ENCODE assay signal across 20 cellular contexts in the genomic region with DNA sequence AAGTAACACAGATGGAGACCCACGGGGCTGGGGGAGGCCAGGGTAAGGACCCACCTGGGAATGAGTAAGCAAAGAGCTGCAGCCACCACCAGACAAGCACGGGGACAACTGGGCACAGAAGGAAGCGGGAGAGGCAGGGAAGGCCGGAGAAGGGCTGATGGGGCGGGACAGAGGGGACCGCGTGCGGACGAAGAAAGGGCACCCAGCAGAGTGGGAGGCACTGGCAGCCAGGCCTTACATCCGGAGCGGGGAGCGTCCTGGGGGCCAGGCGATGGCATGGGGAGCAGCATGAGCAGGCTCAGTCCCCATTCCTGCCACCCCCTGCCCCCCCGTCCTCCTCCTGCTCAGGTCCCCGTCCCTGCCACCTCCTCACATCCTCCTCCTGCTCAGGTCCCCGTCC. TPM values are rescaled to one million over a fixed set of nuclear protein-coding genes. Genes with fewer than 3 reads are reported as not detected.
DNase-seq lines count a peak whose midpoint lies in the region; ATAC-seq, FAIRE-seq and TF ChIP-seq lines count a peak whose summit lies in the region.
"Had no signal": no experiment of that assay in that cellular context is flagged by ENCODE, and none has a peak within 500 bp of the region (broad histone marks: within the 10 kb centered on the region; RNA-seq: fewer than 3 reads in every experiment).

No MANE protein-coding gene starts in this region.

- WGBS in HepG2 (ENCODE audit: low lambda C conversion rate): 85% methylated on average over 16 of the region's 16 CpGs
- WGBS in right lobe of liver (ENCODE audit: insufficient coverage, low coverage, low lambda C conversion rate, missing lambda C conversion rate): 45% methylated on average over 3 of the region's 16 CpGs
- 47 to 55% methylated on average over 16 of the region's 16 CpGs for WGBS in thyroid gland, 2 donors

- H3K9ac ChIP-seq in HepG2 (ENCODE audit: insufficient read depth, low read depth, low read length): no peak overlapping the region

- H3K27me3 ChIP-seq in HepG2 (ENCODE audit: control insufficient read depth in 1 of 2, insufficient read depth in 2 of 2, low read length in 2 of 2) (no peaks in the 10 kb centered on the region), right lobe of liver (no peaks in the 10 kb centered on the region), thyroid gland (no peaks in the 10 kb centered on the region)

- BruUV-seq in HepG2 (replicated peaks; lab: Mats Ljungman, UMichigan): no TSS peak

- TF ChIP-seq EP300 in HepG2 (IDR thresholded peaks at IDR 0.05; ENCODE audit: low read depth in 2 of 2, low read length in 2 of 2) (no peak), HepG2 (CRISPR knock-in tag; IDR thresholded peaks at IDR 0.05; ENCODE audit: borderline replicate concordance) (no peak)

- H2AFZ ChIP-seq in HepG2 (ENCODE audit: low read length): no peak overlapping the region
- H2AFZ ChIP-seq: hepatocyte had no signal

- no peaks in the 10 kb centered on the region for H4K20me1 ChIP-seq in HepG2 (ENCODE audit: insufficient read depth, low read length)

- H3K36me3 ChIP-seq in HepG2 (replicated peaks in 1 of 2; ENCODE audit: control insufficient read depth in 1 of 2, insufficient read depth in 2 of 2, low read length in 2 of 2): no peaks in the 10 kb centered on the region
- H3K36me3 ChIP-seq in right lobe of liver: peaks cover 0 to 25% (median 2%) of the 10 kb centered on the region in 4 donors
- no peaks in the 10 kb centered on the region for H3K36me3 ChIP-seq in thyroid gland
- H3K36me3 ChIP-seq: Peyer's patch, prostate gland, suprapubic skin had no signal

- in situ Hi-C loops in HepG2 (cut with HindIII; ENCODE audit: extremely low pct_ligation_motif_present, low pct_unique_long_range_greater_than_20kb): no loop called here

- peak overlapping the region; percentile 78 for H3K27ac Mint-ChIP-seq in T-cell
- peak overlapping the region; percentile 70 to 88 for H3K27ac Mint-ChIP-seq in effector memory CD8-positive, alpha-beta T cell
- H3K27ac Mint-ChIP-seq in stimulated activated naive CD8-positive, alpha-beta T cell treated with anti-CD3 and anti-CD28 coated beads, Interleukin-15, amount 100 ng/mL, for 72 hours: no peak overlapping the region

- TF ChIP-seq RAD21 in HepG2 (CRISPR knock-in tag; IDR thresholded peaks at IDR 0.05): no peak

- H3K9me3 ChIP-seq in HepG2 (ENCODE audit: low read length): no peaks in the 10 kb centered on the region
- no peaks in the 10 kb centered on the region for H3K9me3 ChIP-seq in right lobe of liver
- H3K9me3 ChIP-seq in thyroid gland: no peaks in the 10 kb centered on the region
- H3K9me3 ChIP-seq: Peyer's patch, prostate gland, suprapubic skin had no signal

- H3K9me3 Mint-ChIP-seq in T-cell: no peaks in the 10 kb centered on the region
- no peaks in the 10 kb centered on the region for H3K9me3 Mint-ChIP-seq in effector memory CD8-positive, alpha-beta T cell
- H3K9me3 Mint-ChIP-seq in stimulated activated naive CD8-positive, alpha-beta T cell treated with anti-CD3 and anti-CD28 coated beads, Interleukin-15, amount 100 ng/mL, for 72 hours: peaks cover 6 to 9% of the 10 kb centered on the region in 2 donors

- no peak for FAIRE-seq in HepG2 (lab: Jason Lieb, UNC)

- intact Hi-C loops in HepG2 (cut with micrococcal nuclease; ENCODE audit: unreplicated experiment): no loop called here
- intact Hi-C loops in right lobe of liver (cut with DNase I): no loop called here
- intact Hi-C loops in thyroid gland (cut with DNase I): no loop called here

- H3K36me3 Mint-ChIP-seq in T-cell: no peaks in the 10 kb centered on the region
- peaks cover 14% of the 10 kb centered on the region for H3K36me3 Mint-ChIP-seq in effector memory CD8-positive, alpha-beta T cell (ENCODE audit: insufficient read depth)

- H3K4me1 Mint-ChIP-seq in T-cell: peaks cover 26 to 31% (median 30%) of the 10 kb centered on the region in 3 donors
- H3K4me1 Mint-ChIP-seq in effector memory CD8-positive, alpha-beta T cell (ENCODE audit: low read depth in 2 of 2): peaks cover 24 to 35% of the 10 kb centered on the region in 2 donors
- H3K4me1 Mint-ChIP-seq in stimulated activated naive CD8-positive, alpha-beta T cell treated with anti-CD3 and anti-CD28 coated beads, Interleukin-15, amount 100 ng/mL, for 72 hours: peaks cover 41% of the 10 kb centered on the region

- TF ChIP-seq POLR2A in HepG2 (IDR thresholded peaks at IDR 0.05; ENCODE audit: insufficient read depth in 1 of 2, low read depth in 2 of 2, low read length in 2 of 2) (no peak), right lobe of liver (IDR thresholded peaks at IDR 0.05) (no peak), thyroid gland (IDR thresholded peaks at IDR 0.05) (no peak)

- H3K27me3 Mint-ChIP-seq in T-cell: no peaks in the 10 kb centered on the region
- no peaks in the 10 kb centered on the region for H3K27me3 Mint-ChIP-seq in effector memory CD8-positive, alpha-beta T cell
- H3K27me3 Mint-ChIP-seq in stimulated activated naive CD8-positive, alpha-beta T cell treated with anti-CD3 and anti-CD28 coated beads, Interleukin-15, amount 100 ng/mL, for 72 hours: peaks cover 7% of the 10 kb centered on the region

- no peak overlapping the region for H3K4me2 ChIP-seq in HepG2 (ENCODE audit: low read depth, low read length)
- H3K4me2 ChIP-seq: hepatocyte had no signal

- peak overlapping the region in 1 of 3 donors; percentile 77 for H3K4me3 Mint-ChIP-seq in T-cell
- H3K4me3 Mint-ChIP-seq in effector memory CD8-positive, alpha-beta T cell: peak overlapping the region; percentile 63 to 70
- H3K4me3 Mint-ChIP-seq in stimulated activated naive CD8-positive, alpha-beta T cell treated with anti-CD3 and anti-CD28 coated beads, Interleukin-15, amount 100 ng/mL, for 72 hours: peak overlapping the region; percentile 63 to 64

- H3K4me3 ChIP-seq in HepG2 (replicated peaks in 1 of 3; ENCODE audit: insufficient read depth in 1 of 3, low read depth in 2 of 3, low read length in 3 of 3) (no peak overlapping the region), right lobe of liver (no peak overlapping the region), thyroid gland (replicated peaks in 1 of 3) (no peak overlapping the region)
- H3K4me3 ChIP-seq: hepatocyte, lung, Peyer's patch, prostate gland, skin epidermis, suprapubic skin had no signal

- CTCF ChIA-PET in HepG2 (lab: Yijun Ruan, JAX; ENCODE audit: low intra/inter-chr PET ratio, low total read pairs): no interaction called here
- CTCF ChIA-PET in T-cell (lab: Charles Lee): no interaction called here

- H3K4me1 ChIP-seq in HepG2 (ENCODE audit: insufficient read depth, low read length) (peaks cover 39% of the 10 kb centered on the region), right lobe of liver (peaks cover 0 to 6% (median 0%) of the 10 kb centered on the region in 4 donors), thyroid gland (no peaks in the 10 kb centered on the region)
- H3K4me1 ChIP-seq: Peyer's patch, prostate gland, suprapubic skin had no signal

- DNase-seq in HepG2 (ENCODE audit: low spot score): no peak
- DNase-seq in right lobe of liver: no peak
- DNase-seq in T-cell: no peak
- no peak for DNase-seq in effector memory CD8-positive, alpha-beta T cell
- no peak for DNase-seq in stimulated activated naive CD8-positive, alpha-beta T cell treated with anti-CD3 and anti-CD28 coated beads, Interleukin-15, amount 100 ng/mL, for 72 hours
- DNase-seq in stimulated activated CD4-positive, alpha-beta T cell treated with anti-CD3 and anti-CD28 coated beads, Interleukin-4, amount 100 ng/mL, for 24 hours: no peak
- DNase-seq in thyroid gland: no peak
- DNase-seq: activated CD4-positive, alpha-beta T cell treated with anti-CD3 and anti-CD28 coated beads, Interleukin-2, amount 50 U/mL, for 1 hour; NCI-H1105 treated with DMSO at 0.1 percent for 48 hours; NCI-H226; Peyer's patch; stimulated activated CD4-positive, alpha-beta T cell treated with anti-CD3 and anti-CD28 coated beads, Interleukin-4, amount 100 ng/mL, for 1 hour had no signal

- TF ChIP-seq CTCF in HepG2 (CRISPR knock-in tag; IDR thresholded peaks at IDR 0.05) (no peak), right lobe of liver (IDR thresholded peaks at IDR 0.05) (no peak), thyroid gland (IDR thresholded peaks at IDR 0.05) (no peak)

- POLR2A ChIA-PET in HepG2 (lab: Yijun Ruan, JAX): interaction anchor here (1.1 kb wide), 1 partner anchor 8 kb away, joined by 3 read pairs; no protein-coding TSS in a partner anchor
- POLR2A ChIA-PET in T-cell (lab: Charles Lee): no interaction called here

- H3K27ac ChIP-seq in HepG2 (ENCODE audit: extremely low read length, insufficient read depth, low read length): no peak overlapping the region
- no peak overlapping the region for H3K27ac ChIP-seq in right lobe of liver
- no peak overlapping the region for H3K27ac ChIP-seq in thyroid gland
- H3K27ac ChIP-seq: hepatocyte, Peyer's patch, prostate gland, suprapubic skin had no signal

- ATAC-seq in HepG2: no peak
- ATAC-seq in right lobe of liver: no peak
- ATAC-seq in T-cell (replicated peaks in 1 of 4): peak in 3 of 4 experiments; percentile 11 to 33 (median 24)
- peak; percentile 21 for ATAC-seq in effector memory CD8-positive, alpha-beta T cell (replicated peaks)
- peak; percentile 32 for ATAC-seq in stimulated activated naive CD8-positive, alpha-beta T cell treated with anti-CD3 and anti-CD28 coated beads, Interleukin-15, amount 100 ng/mL, for 72 hours
- no peak for ATAC-seq in GM18870 (IDR thresholded peaks at IDR 0.05; ENCODE audit: unreplicated experiment)

- no peaks in the 10 kb centered on the region for H3K79me2 ChIP-seq in HepG2 (ENCODE audit: insufficient read depth, low read length)
- H3K79me2 ChIP-seq: hepatocyte had no signal

RNA-seq across cellular contexts. Expression of a gene that starts 3.0 kb away (rescaled TPM):
- total RNA-seq in HepG2 (2016; rRNA removed; fragmentation: Illumina TruSeq; extraction: Trizol) (2.1 and 5.6 TPM in 2 replicates), right lobe of liver (10 to 100 TPM; 11.2 to 71.2 (median 56.9) TPM), T-cell (not detected), thyroid gland (not detected)
- 0.20 and 0.35 TPM in 2 replicates for total RNA-seq in HepG2 (2016; cell fraction: cytosol; rRNA removed; fragmentation: Illumina TruSeq; extraction: Trizol; ENCODE audit: low read depth)
- total RNA-seq in HepG2 (2016; cell fraction: insoluble cytoplasmic fraction; rRNA removed; fragmentation: Illumina TruSeq; extraction: Trizol): 1.9 and 5.3 TPM in 2 replicates
- 0.62 and 0.93 TPM in 2 replicates for total RNA-seq in HepG2 (2016; cell fraction: membrane; rRNA removed; fragmentation: Illumina TruSeq; extraction: Trizol)
- 3.0 and 4.0 TPM in 2 replicates for total RNA-seq in HepG2 (2016; cell fraction: nucleus; rRNA removed; fragmentation: Illumina TruSeq; extraction: Trizol)
- 22.5 and 26.1 TPM in 2 replicates for polyA plus RNA-seq in HepG2 (2011; rRNA removed)
- 14.4 and 16.0 TPM in 2 replicates for polyA plus RNA-seq in HepG2 (2011; cell fraction: cytosol; rRNA removed)
- polyA plus RNA-seq in HepG2 (2011; cell fraction: nucleus; rRNA removed): 45.5 and 49.7 TPM in 2 replicates
- 12.7 and 14.1 TPM in 2 replicates for polyA plus RNA-seq in HepG2 (2012)
- 0.23 and 0.67 TPM in 2 replicates for polyA plus RNA-seq in HepG2 (2016; cell fraction: cytosol; fragmentation: Illumina TruSeq; extraction: Trizol; ENCODE audit: low read depth)
- polyA plus RNA-seq in HepG2 (2016; cell fraction: insoluble cytoplasmic fraction; fragmentation: Illumina TruSeq; extraction: Trizol; ENCODE audit: low read depth): 1.6 and 2.1 TPM in 2 replicates
- polyA plus RNA-seq in HepG2 (2016; cell fraction: membrane; fragmentation: Illumina TruSeq; extraction: Trizol; ENCODE audit: low read depth): 0.70 and 0.93 TPM in 2 replicates
- 10.7 and 11.6 TPM in 2 replicates for polyA plus RNA-seq in HepG2 (2016; cell fraction: nucleus; fragmentation: Illumina TruSeq; extraction: Trizol; ENCODE audit: insufficient read depth, low read depth)
- 5.4 TPM in 1 of 2 replicates, not detected in the other for polyA minus RNA-seq in HepG2 (2011; rRNA and poly(A)+ RNA removed; ENCODE audit: low replicate concordance)
- 4.9 and 8.4 TPM in 2 replicates for polyA minus RNA-seq in HepG2 (2011; cell fraction: cytosol; rRNA and poly(A)+ RNA removed)
- polyA minus RNA-seq in HepG2 (2011; cell fraction: nucleus; rRNA and poly(A)+ RNA removed): 3.1 and 4.4 TPM in 2 replicates
- total RNA-seq: LHCN-M2, lung, myocyte, prostate gland, suprapubic skin had no signal
- polyA plus RNA-seq: lung had no signal

RNA-seq across cellular contexts. Expression of a gene that starts 38.8 kb away (rescaled TPM):
- 19.9 and 58.4 TPM in 2 replicates for total RNA-seq in HepG2 (2016; rRNA removed; fragmentation: Illumina TruSeq; extraction: Trizol)
- 11.2 and 12.3 TPM in 2 replicates for total RNA-seq in HepG2 (2016; cell fraction: cytosol; rRNA removed; fragmentation: Illumina TruSeq; extraction: Trizol; ENCODE audit: low read depth)
- 18.9 and 61.6 TPM in 2 replicates for total RNA-seq in HepG2 (2016; cell fraction: insoluble cytoplasmic fraction; rRNA removed; fragmentation: Illumina TruSeq; extraction: Trizol)
- total RNA-seq in HepG2 (2016; cell fraction: membrane; rRNA removed; fragmentation: Illumina TruSeq; extraction: Trizol): 12.7 and 13.1 TPM in 2 replicates
- total RNA-seq in HepG2 (2016; cell fraction: nucleus; rRNA removed; fragmentation: Illumina TruSeq; extraction: Trizol): 43.8 and 53.5 TPM in 2 replicates
- 237 and 317 TPM in 2 replicates for polyA plus RNA-seq in HepG2 (2011; rRNA removed)
- 277 and 280 TPM in 2 replicates for polyA plus RNA-seq in HepG2 (2011; cell fraction: cytosol; rRNA removed)
- 231 and 240 TPM in 2 replicates for polyA plus RNA-seq in HepG2 (2011; cell fraction: nucleus; rRNA removed)
- 150 and 219 TPM in 2 replicates for polyA plus RNA-seq in HepG2 (2012)
- polyA plus RNA-seq in HepG2 (2016; cell fraction: cytosol; fragmentation: Illumina TruSeq; extraction: Trizol; ENCODE audit: low read depth): 11.6 and 13.0 TPM in 2 replicates
- polyA plus RNA-seq in HepG2 (2016; cell fraction: insoluble cytoplasmic fraction; fragmentation: Illumina TruSeq; extraction: Trizol; ENCODE audit: low read depth): 18.4 and 19.4 TPM in 2 replicates
- 10.3 and 10.6 TPM in 2 replicates for polyA plus RNA-seq in HepG2 (2016; cell fraction: membrane; fragmentation: Illumina TruSeq; extraction: Trizol; ENCODE audit: low read depth)
- polyA plus RNA-seq in HepG2 (2016; cell fraction: nucleus; fragmentation: Illumina TruSeq; extraction: Trizol; ENCODE audit: insufficient read depth, low read depth): 82.4 and 83.6 TPM in 2 replicates
- 117 TPM in 1 of 2 replicates, not detected in the other for polyA minus RNA-seq in HepG2 (2011; rRNA and poly(A)+ RNA removed; ENCODE audit: low replicate concordance)
- polyA minus RNA-seq in HepG2 (2011; cell fraction: cytosol; rRNA and poly(A)+ RNA removed): 61.5 and 79.5 TPM in 2 replicates
- 44.3 and 53.6 TPM in 2 replicates for polyA minus RNA-seq in HepG2 (2011; cell fraction: nucleus; rRNA and poly(A)+ RNA removed)
- total RNA-seq in right lobe of liver: 100 to 1,000 TPM; 108 to 157 (median 132) TPM
- total RNA-seq in T-cell: not detected
- total RNA-seq in thyroid gland: 10 to 100 TPM in 1 of 4 donors, 1 to 10 TPM in 3; 4.0 to 19.9 (median 7.0) TPM

RNA-seq across cellular contexts. Expression of a gene that starts 47.0 kb away (rescaled TPM):
- total RNA-seq in HepG2 (2016; rRNA removed; fragmentation: Illumina TruSeq; extraction: Trizol) (65.0 and 76.4 TPM in 2 replicates), right lobe of liver (10 to 100 TPM; 15.1 to 24.9 (median 19.4) TPM), T-cell (10 to 100 TPM; 45.3 to 68.6 (median 63.2) TPM), thyroid gland (10 to 100 TPM; 50.5 to 75.6 (median 56.5) TPM)
- 16.3 and 17.9 TPM in 2 replicates for total RNA-seq in HepG2 (2016; cell fraction: cytosol; rRNA removed; fragmentation: Illumina TruSeq; extraction: Trizol; ENCODE audit: low read depth)
- 67.6 and 78.5 TPM in 2 replicates for total RNA-seq in HepG2 (2016; cell fraction: insoluble cytoplasmic fraction; rRNA removed; fragmentation: Illumina TruSeq; extraction: Trizol)
- 25.4 and 26.5 TPM in 2 replicates for total RNA-seq in HepG2 (2016; cell fraction: membrane; rRNA removed; fragmentation: Illumina TruSeq; extraction: Trizol)
- 58.5 and 66.9 TPM in 2 replicates for total RNA-seq in HepG2 (2016; cell fraction: nucleus; rRNA removed; fragmentation: Illumina TruSeq; extraction: Trizol)
- 104 and 111 TPM in 2 replicates for polyA plus RNA-seq in HepG2 (2011; rRNA removed)
- 47.7 and 57.2 TPM in 2 replicates for polyA plus RNA-seq in HepG2 (2011; cell fraction: cytosol; rRNA removed)
- 185 and 190 TPM in 2 replicates for polyA plus RNA-seq in HepG2 (2011; cell fraction: nucleus; rRNA removed)
- polyA plus RNA-seq in HepG2 (2012): 56.8 and 63.4 TPM in 2 replicates
- 9.0 and 9.1 TPM in 2 replicates for polyA plus RNA-seq in HepG2 (2016; cell fraction: cytosol; fragmentation: Illumina TruSeq; extraction: Trizol; ENCODE audit: low read depth)
- polyA plus RNA-seq in HepG2 (2016; cell fraction: insoluble cytoplasmic fraction; fragmentation: Illumina TruSeq; extraction: Trizol; ENCODE audit: low read depth): 68.7 and 72.7 TPM in 2 replicates
- polyA plus RNA-seq in HepG2 (2016; cell fraction: membrane; fragmentation: Illumina TruSeq; extraction: Trizol; ENCODE audit: low read depth): 14.2 and 15.6 TPM in 2 replicates
- polyA plus RNA-seq in HepG2 (2016; cell fraction: nucleus; fragmentation: Illumina TruSeq; extraction: Trizol; ENCODE audit: insufficient read depth, low read depth): 89.2 and 96.9 TPM in 2 replicates
- 52.5 and 174 TPM in 2 replicates for polyA minus RNA-seq in HepG2 (2011; rRNA and poly(A)+ RNA removed; ENCODE audit: low replicate concordance)
- polyA minus RNA-seq in HepG2 (2011; cell fraction: cytosol; rRNA and poly(A)+ RNA removed): 23.5 and 34.0 TPM in 2 replicates
- 161 and 207 TPM in 2 replicates for polyA minus RNA-seq in HepG2 (2011; cell fraction: nucleus; rRNA and poly(A)+ RNA removed)

RNA-seq across cellular contexts. Expression of a gene that starts 48.0 kb away (rescaled TPM):
- total RNA-seq in HepG2 (2016; rRNA removed; fragmentation: Illumina TruSeq; extraction: Trizol) (75.3 and 95.5 TPM in 2 replicates), right lobe of liver (10 to 100 TPM; 29.2 to 75.8 (median 39.5) TPM), T-cell (10 to 100 TPM; 80.3 to 94.5 (median 82.7) TPM), thyroid gland (100 to 1,000 TPM in 3 of 4 donors, 10 to 100 TPM in 1; 78.9 to 131 (median 122) TPM)
- total RNA-seq in HepG2 (2016; cell fraction: cytosol; rRNA removed; fragmentation: Illumina TruSeq; extraction: Trizol; ENCODE audit: low read depth): 28.8 and 32.0 TPM in 2 replicates
- total RNA-seq in HepG2 (2016; cell fraction: insoluble cytoplasmic fraction; rRNA removed; fragmentation: Illumina TruSeq; extraction: Trizol): 69.1 and 83.4 TPM in 2 replicates
- 51.1 and 52.1 TPM in 2 replicates for total RNA-seq in HepG2 (2016; cell fraction: membrane; rRNA removed; fragmentation: Illumina TruSeq; extraction: Trizol)
- 55.3 and 56.2 TPM in 2 replicates for total RNA-seq in HepG2 (2016; cell fraction: nucleus; rRNA removed; fragmentation: Illumina TruSeq; extraction: Trizol)
- 51.2 and 60.8 TPM in 2 replicates for polyA plus RNA-seq in HepG2 (2011; rRNA removed)
- 42.4 and 43.4 TPM in 2 replicates for polyA plus RNA-seq in HepG2 (2011; cell fraction: cytosol; rRNA removed)
- polyA plus RNA-seq in HepG2 (2011; cell fraction: nucleus; rRNA removed): 121 and 126 TPM in 2 replicates
- 72.5 and 74.5 TPM in 2 replicates for polyA plus RNA-seq in HepG2 (2012)
- polyA plus RNA-seq in HepG2 (2016; cell fraction: cytosol; fragmentation: Illumina TruSeq; extraction: Trizol; ENCODE audit: low read depth): 28.6 and 31.9 TPM in 2 replicates
- 70.4 and 80.3 TPM in 2 replicates for polyA plus RNA-seq in HepG2 (2016; cell fraction: insoluble cytoplasmic fraction; fragmentation: Illumina TruSeq; extraction: Trizol; ENCODE audit: low read depth)
- 28.8 and 29.9 TPM in 2 replicates for polyA plus RNA-seq in HepG2 (2016; cell fraction: membrane; fragmentation: Illumina TruSeq; extraction: Trizol; ENCODE audit: low read depth)
- polyA plus RNA-seq in HepG2 (2016; cell fraction: nucleus; fragmentation: Illumina TruSeq; extraction: Trizol; ENCODE audit: insufficient read depth, low read depth): 99.2 and 101 TPM in 2 replicates
- 93.3 and 188 TPM in 2 replicates for polyA minus RNA-seq in HepG2 (2011; rRNA and poly(A)+ RNA removed; ENCODE audit: low replicate concordance)
- 29.4 and 37.2 TPM in 2 replicates for polyA minus RNA-seq in HepG2 (2011; cell fraction: cytosol; rRNA and poly(A)+ RNA removed)
- 74.4 and 75.7 TPM in 2 replicates for polyA minus RNA-seq in HepG2 (2011; cell fraction: nucleus; rRNA and poly(A)+ RNA removed)

RNA-seq across cellular contexts. Expression of a gene that starts 55.8 kb away (rescaled TPM):
- total RNA-seq in HepG2 (2016; rRNA removed; fragmentation: Illumina TruSeq; extraction: Trizol): 7.2 and 12.6 TPM in 2 replicates
- total RNA-seq in HepG2 (2016; cell fraction: cytosol; rRNA removed; fragmentation: Illumina TruSeq; extraction: Trizol; ENCODE audit: low read depth): 0.61 and 0.71 TPM in 2 replicates
- total RNA-seq in HepG2 (2016; cell fraction: insoluble cytoplasmic fraction; rRNA removed; fragmentation: Illumina TruSeq; extraction: Trizol): 6.7 and 12.9 TPM in 2 replicates
- 1.9 and 2.2 TPM in 2 replicates for total RNA-seq in HepG2 (2016; cell fraction: membrane; rRNA removed; fragmentation: Illumina TruSeq; extraction: Trizol)
- 10.3 and 10.6 TPM in 2 replicates for total RNA-seq in HepG2 (2016; cell fraction: nucleus; rRNA removed; fragmentation: Illumina TruSeq; extraction: Trizol)
- polyA plus RNA-seq in HepG2 (2011; rRNA removed): 26.5 and 39.9 TPM in 2 replicates
- 21.7 and 26.2 TPM in 2 replicates for polyA plus RNA-seq in HepG2 (2011; cell fraction: cytosol; rRNA removed)
- 105 and 121 TPM in 2 replicates for polyA plus RNA-seq in HepG2 (2011; cell fraction: nucleus; rRNA removed)
- 45.9 and 52.4 TPM in 2 replicates for polyA plus RNA-seq in HepG2 (2012)
- polyA plus RNA-seq in HepG2 (2016; cell fraction: cytosol; fragmentation: Illumina TruSeq; extraction: Trizol; ENCODE audit: low read depth): 0.51 and 0.52 TPM in 2 replicates
- 7.0 and 7.3 TPM in 2 replicates for polyA plus RNA-seq in HepG2 (2016; cell fraction: insoluble cytoplasmic fraction; fragmentation: Illumina TruSeq; extraction: Trizol; ENCODE audit: low read depth)
- polyA plus RNA-seq in HepG2 (2016; cell fraction: membrane; fragmentation: Illumina TruSeq; extraction: Trizol; ENCODE audit: low read depth): 1.1 and 1.6 TPM in 2 replicates
- polyA plus RNA-seq in HepG2 (2016; cell fraction: nucleus; fragmentation: Illumina TruSeq; extraction: Trizol; ENCODE audit: insufficient read depth, low read depth): 23.6 and 26.7 TPM in 2 replicates
- 43.0 TPM in 1 of 2 replicates, not detected in the other for polyA minus RNA-seq in HepG2 (2011; rRNA and poly(A)+ RNA removed; ENCODE audit: low replicate concordance)
- polyA minus RNA-seq in HepG2 (2011; cell fraction: cytosol; rRNA and poly(A)+ RNA removed): 8.7 and 12.9 TPM in 2 replicates
- 14.7 and 15.7 TPM in 2 replicates for polyA minus RNA-seq in HepG2 (2011; cell fraction: nucleus; rRNA and poly(A)+ RNA removed)
- total RNA-seq in right lobe of liver: 100 to 1,000 TPM in 2 of 6 experiments, 10 to 100 TPM in 4; 42.9 to 147 (median 84.2) TPM
- total RNA-seq in T-cell: under 1 TPM in 3 of 5 donors, not detected in 2; 0.13 to 0.23 (median 0.23) TPM
- total RNA-seq in thyroid gland: not detected
- total RNA-seq: LHCN-M2, myocyte, suprapubic skin had no signal

Comparison
In these comparisons a context has a peak if more than half of its experiments do, and no peak if none do; other contexts are left out.
1. ATAC-seq: peak in T-cell (3 of 4), effector memory CD8-positive, alpha-beta T cell (single experiment) and stimulated activated naive CD8-positive, alpha-beta T cell treated with anti-CD3 and anti-CD28 coated beads, Interleukin-15, amount 100 ng/mL, for 72 hours (single experiment); none in HepG2 (single experiment), right lobe of liver (0 of 4) and GM18870 (single experiment).
2. H3K27ac Mint-ChIP-seq: peak in T-cell (2 of 2) and effector memory CD8-positive, alpha-beta T cell (2 of 2); none in stimulated activated naive CD8-positive, alpha-beta T cell treated with anti-CD3 and anti-CD28 coated beads, Interleukin-15, amount 100 ng/mL, for 72 hours (0 of 2).
3. RNA of a gene that starts 38.8 kb away (total RNA-seq): 108 to 157 TPM in right lobe of liver, 11.2 to 61.6 TPM in HepG2 and 4.0 to 19.9 TPM in thyroid gland; not detected in T-cell; every median in the first group is over 4 times any median in the second.